In the genomic region with DNA sequence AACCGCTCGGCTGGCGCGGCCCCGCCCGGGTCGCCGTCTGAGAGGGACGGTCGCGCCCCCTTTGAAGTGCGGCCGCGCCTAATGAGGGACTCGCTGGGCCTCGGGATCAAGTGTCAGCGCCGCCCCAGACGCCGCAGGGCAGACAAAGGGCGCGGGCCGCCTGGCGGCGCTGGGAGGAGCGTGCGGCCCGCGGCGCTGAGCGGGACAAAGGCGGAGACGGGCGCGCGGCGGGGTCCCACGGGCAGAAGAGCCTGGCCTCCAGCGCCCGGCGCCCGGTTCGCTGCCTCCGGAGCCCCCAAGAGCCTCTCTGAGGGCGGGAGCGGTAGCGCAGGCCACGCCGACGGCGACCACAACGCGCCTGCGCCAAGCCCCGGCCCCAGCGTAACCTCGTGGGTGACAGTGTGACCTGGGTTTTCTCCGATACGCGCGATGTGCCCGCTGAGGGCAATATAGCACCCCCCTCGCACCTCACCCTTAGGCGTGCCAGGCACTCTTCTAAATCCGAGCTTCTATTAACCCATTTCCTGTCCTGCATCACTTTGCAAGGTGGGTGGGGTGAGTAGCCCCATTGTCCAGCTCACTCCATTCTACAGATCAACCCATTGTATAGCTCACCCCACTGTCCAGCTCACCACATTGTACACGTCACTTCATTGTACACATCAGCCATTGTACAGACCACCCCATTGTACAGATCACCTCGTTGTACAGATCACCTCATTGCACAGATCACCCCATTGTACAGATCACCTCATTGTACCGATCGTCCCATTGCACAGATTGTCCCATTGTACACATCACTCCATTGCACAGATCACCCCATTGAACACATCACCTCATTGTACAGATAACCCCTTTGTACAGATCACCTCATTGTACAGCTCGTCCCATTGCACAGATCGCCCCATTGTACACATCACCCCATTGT, we compare ENCODE assay signal across 8 cellular contexts. TPM values are rescaled to one million over a fixed set of nuclear protein-coding genes. Genes with fewer than 3 reads are reported as not detected.
DNase-seq lines count a peak whose midpoint lies in the region; ATAC-seq and TF ChIP-seq lines count a peak whose summit lies in the region.

No MANE protein-coding gene starts in this region.

- no peaks in the 10 kb centered on the region for H3K79me2 ChIP-seq in HCT116 (ENCODE audit: insufficient read depth, low read length)

- peaks cover 0 to 5% (median 0%) of the 10 kb centered on the region in 11 donors for H3K9me3 Mint-ChIP-seq in naive thymus-derived CD4-positive, alpha-beta T cell
- H3K9me3 Mint-ChIP-seq in stimulated activated effector memory CD8-positive, alpha-beta T cell treated with anti-CD3 and anti-CD28 coated beads, Interleukin-12 subunit alpha, Interleukin-12 subunit beta, amount 100 ng/mL, for 72 hours = no peaks in the 10 kb centered on the region

- H3K4me1 ChIP-seq in HCT116 (ENCODE audit: control insufficient read depth in 1 of 2, insufficient read depth in 2 of 2, low read length in 2 of 2) = peaks cover 13 to 26% of the 10 kb centered on the region in 2 experiments
- H3K4me1 ChIP-seq in esophagus squamous epithelium = peaks cover 0 to 15% (median 0%) of the 10 kb centered on the region in 3 donors
- H3K4me1 ChIP-seq in naive thymus-derived CD4-positive, alpha-beta T cell (ENCODE audit: control insufficient read depth in 2 of 2, insufficient read depth in 2 of 2, low read length in 2 of 2) = peaks cover 0 to 6% of the 10 kb centered on the region in 2 donors

- peak; percentile 93 for ATAC-seq in HCT116
- ATAC-seq in naive thymus-derived CD4-positive, alpha-beta T cell = peak; percentile 86
- peak; percentile 92 for ATAC-seq in stimulated activated effector memory CD8-positive, alpha-beta T cell treated with anti-CD3 and anti-CD28 coated beads, Interleukin-12 subunit alpha, Interleukin-12 subunit beta, amount 100 ng/mL, for 72 hours

- peaks cover 10 to 22% (median 18%) of the 10 kb centered on the region in 7 donors for H3K4me1 Mint-ChIP-seq in naive thymus-derived CD4-positive, alpha-beta T cell
- H3K4me1 Mint-ChIP-seq in stimulated activated effector memory CD8-positive, alpha-beta T cell treated with anti-CD3 and anti-CD28 coated beads, Interleukin-12 subunit alpha, Interleukin-12 subunit beta, amount 100 ng/mL, for 72 hours = peaks cover 15% of the 10 kb centered on the region

- RAD21 ChIA-PET in HCT116 (lab: Charles Lee; ENCODE audit: low non-redundant PET in 1 of 2, low total read pairs in 2 of 2, uncharacterized antibody in 2 of 2, unreplicated experiment in 2 of 2) = no interaction called here

- no TSS peak for BruUV-seq in HCT116 (replicated peaks; lab: Mats Ljungman, UMichigan)

- H3K36me3 ChIP-seq in HCT116 (ENCODE audit: control insufficient read depth in 1 of 2, insufficient read depth in 2 of 2, low read length in 2 of 2) (no peaks in the 10 kb centered on the region), esophagus squamous epithelium (no peaks in the 10 kb centered on the region)
- peaks cover 0 to 3% (median 0%) of the 10 kb centered on the region in 3 experiments for H3K36me3 ChIP-seq in naive thymus-derived CD4-positive, alpha-beta T cell (ENCODE audit: control insufficient read depth in 2 of 3, insufficient read depth in 3 of 3, low read length in 3 of 3)

- WGBS in esophagus squamous epithelium, 2 donors = 47 to 58% methylated on average over 11 to 17 of the region's 71 CpGs

- no peaks in the 10 kb centered on the region for H4K20me1 ChIP-seq in HCT116 (ENCODE audit: insufficient read depth)

- peak overlapping the region; percentile 72 to 92 (median 84) for H3K4me3 Mint-ChIP-seq in naive thymus-derived CD4-positive, alpha-beta T cell
- peak overlapping the region; percentile 72 for H3K4me3 Mint-ChIP-seq in stimulated activated effector memory CD8-positive, alpha-beta T cell treated with anti-CD3 and anti-CD28 coated beads, Interleukin-12 subunit alpha, Interleukin-12 subunit beta, amount 100 ng/mL, for 72 hours

- H3K27me3 ChIP-seq in HCT116 (ENCODE audit: insufficient read depth, low read length) (no peaks in the 10 kb centered on the region), esophagus squamous epithelium (no peaks in the 10 kb centered on the region)
- H3K27me3 ChIP-seq in naive thymus-derived CD4-positive, alpha-beta T cell (ENCODE audit: control insufficient read depth in 2 of 2, insufficient read depth in 2 of 2, low read length in 2 of 2) = no peaks in the 10 kb centered on the region

- TF ChIP-seq RAD21 in HCT116 (IDR thresholded peaks at IDR 0.05; ENCODE audit: low read depth) = no peak

- H3K4me2 ChIP-seq in HCT116 (ENCODE audit: low read length) = peak overlapping the region; percentile 80

- H3K4me3 ChIP-seq in GM12865 (ENCODE audit: low read depth, low read length) (peak overlapping the region; percentile 56), HCT116 (replicated peaks in 1 of 2; ENCODE audit: low read depth in 1 of 2, low read length in 2 of 2) (peak overlapping the region; percentile 40 to 59), esophagus squamous epithelium (peak overlapping the region; percentile 38 to 71 (median 62))
- peak overlapping the region; percentile 68 for H3K4me3 ChIP-seq in naive thymus-derived CD4-positive, alpha-beta T cell (ENCODE audit: low read length)

- peak overlapping the region in 7 of 9 donors; percentile 3 to 95 (median 60) for H3K27ac Mint-ChIP-seq in naive thymus-derived CD4-positive, alpha-beta T cell
- peak overlapping the region; percentile 3 for H3K27ac Mint-ChIP-seq in stimulated activated effector memory CD8-positive, alpha-beta T cell treated with anti-CD3 and anti-CD28 coated beads, Interleukin-12 subunit alpha, Interleukin-12 subunit beta, amount 100 ng/mL, for 72 hours

- H3K27ac ChIP-seq in HCT116 (ENCODE audit: low read depth, low read length) (peak overlapping the region; percentile 26; the same call in 1 of the 2 replicates), esophagus squamous epithelium (peak overlapping the region; percentile 31 to 83 (median 60))
- peak overlapping the region; percentile 64 for H3K27ac ChIP-seq in naive thymus-derived CD4-positive, alpha-beta T cell (ENCODE audit: low read depth, low read length)

- intact Hi-C loops in HCT116 (cut with micrococcal nuclease) = no loop called here
- intact Hi-C loops in esophagus squamous epithelium (cut with DNase I) = no loop called here
- intact Hi-C loops in naive thymus-derived CD4-positive, alpha-beta T cell (cut with micrococcal nuclease) = loop anchor here (1.0 kb wide), 2 partner anchors 33 to 87 kb away; a partner anchor contains a TSS

- no peak for TF ChIP-seq POLR2A in HCT116 (IDR thresholded peaks at IDR 0.05; ENCODE audit: borderline replicate concordance, extremely low read depth, insufficient read depth, insufficient read length)
- peak in 1 of 4 donors; percentile 7 for TF ChIP-seq POLR2A in esophagus squamous epithelium (IDR thresholded peaks at IDR 0.05)

- peaks cover 0 to 25% (median 6%) of the 10 kb centered on the region in 5 donors for H3K36me3 Mint-ChIP-seq in naive thymus-derived CD4-positive, alpha-beta T cell
- H3K36me3 Mint-ChIP-seq in stimulated activated effector memory CD8-positive, alpha-beta T cell treated with anti-CD3 and anti-CD28 coated beads, Interleukin-12 subunit alpha, Interleukin-12 subunit beta, amount 100 ng/mL, for 72 hours = no peaks in the 10 kb centered on the region

- H3K9me2 ChIP-seq in HCT116 (ENCODE audit: insufficient read depth) = no peaks in the 10 kb centered on the region

- CTCF ChIA-PET in HCT116 (lab: Charles Lee) = interaction anchor here (1.2 kb wide), 1 partner anchor 9 kb away, joined by 3 read pairs; no protein-coding TSS in a partner anchor
- CTCF ChIA-PET in naive thymus-derived CD4-positive, alpha-beta T cell (lab: Charles Lee) = interaction anchor here (0.6 to 0.9 kb wide), 2 partner anchors 72 to 87 kb away, joined by 3 read pairs; no protein-coding TSS in a partner anchor

- peaks cover 0 to 10% (median 0%) of the 10 kb centered on the region in 5 donors for H3K27me3 Mint-ChIP-seq in naive thymus-derived CD4-positive, alpha-beta T cell

- peak overlapping the region; percentile 35 for H2AFZ ChIP-seq in HCT116 (ENCODE audit: low read depth, low read length, poor library complexity, severe bottlenecking)

- DNase-seq in GM12865 (ENCODE audit: low read depth) (peak; percentile 71), HCT116 (ENCODE audit: low read depth, low spot score) (peak; percentile 33), NCI-H2029 treated with DMSO at 0.1 percent for 48 hours (lab: John Stamatoyannopoulos, UW) (peak; percentile 42), esophagus squamous epithelium (lab: John Stamatoyannopoulos, UW) (no peak), SK-N-DZ (ENCODE audit: low spot score) (no peak)
- peak; percentile 73 for DNase-seq in activated T-cell treated with anti-CD3 and anti-CD28 coated beads, Interleukin-2, amount 50 U/mL, for 1 hour
- peak; percentile 37 to 69 (median 60) for DNase-seq in naive thymus-derived CD4-positive, alpha-beta T cell
- peak; percentile 55 to 76 for DNase-seq in stimulated activated effector memory CD8-positive, alpha-beta T cell treated with anti-CD3 and anti-CD28 coated beads, Interleukin-12 subunit alpha, Interleukin-12 subunit beta, amount 100 ng/mL, for 72 hours (ENCODE audit: low spot score in 2 of 2)

- no peaks in the 10 kb centered on the region for H3K9me3 ChIP-seq in HCT116 (ENCODE audit: control insufficient read depth in 1 of 2, insufficient read depth in 1 of 2, low read depth in 1 of 2, low read length in 2 of 2)
- H3K9me3 ChIP-seq in esophagus squamous epithelium = no peaks in the 10 kb centered on the region
- H3K9me3 ChIP-seq in naive thymus-derived CD4-positive, alpha-beta T cell (ENCODE audit: control insufficient read depth in 2 of 3, low read length in 3 of 3) = no peaks in the 10 kb centered on the region

- TF ChIP-seq CTCF in GM12865 (IDR thresholded peaks at IDR 0.05; ENCODE audit: insufficient read depth, low read depth, low read length, missing control alignments) (peak; percentile 17), HCT116 (IDR thresholded peaks at IDR 0.05 in 2 of 3, conservative IDR thresholded peaks at IDR 0.05 in 1 of 3; ENCODE audit: borderline replicate concordance in 1 of 3, insufficient read depth in 1 of 3, low read depth in 2 of 3, low read length in 2 of 3) (peak in 2 of 3 experiments; percentile 17 to 43; a peak in 3 of 6 replicates), esophagus squamous epithelium (IDR thresholded peaks at IDR 0.05) (peak in 5 of 6 experiments; percentile 32 to 58 (median 46))

- H3K9ac ChIP-seq in HCT116 (ENCODE audit: low read length) = peak overlapping the region; percentile 48

- POLR2A ChIA-PET in HCT116 (lab: Charles Lee) = no interaction called here
- POLR2A ChIA-PET in naive thymus-derived CD4-positive, alpha-beta T cell (lab: Charles Lee) = interaction anchor here (0.7 kb wide), 1 partner anchor 9 kb away, joined by 3 read pairs; no protein-coding TSS in a partner anchor

RNA-seq across cellular contexts. Expression of a gene that starts 33.7 kb away (rescaled TPM):
- total RNA-seq in HCT116 (2021; ENCODE audit: unreplicated experiment) = 18.5 TPM
- 15.7 and 18.6 TPM in 2 replicates for polyA plus RNA-seq in HCT116 (2012)
- 10 to 100 TPM; 10.5 to 27.8 (median 19.3) TPM for total RNA-seq in esophagus squamous epithelium
- 10 to 100 TPM; 19.0 to 28.0 (median 22.7) TPM for total RNA-seq in naive thymus-derived CD4-positive, alpha-beta T cell
- polyA plus RNA-seq in naive thymus-derived CD4-positive, alpha-beta T cell = 10 to 100 TPM; 16.3 to 27.7 TPM
- 25.3 and 32.7 TPM in 2 replicates for polyA plus RNA-seq in SK-N-DZ (2014; cell fraction: cytosol; rRNA removed)
- 43.4 and 53.1 TPM in 2 replicates for polyA plus RNA-seq in SK-N-DZ (2014; cell fraction: nucleus; rRNA removed)

Comparison
In these comparisons a context has a peak if more than half of its experiments do, and no peak if none do; other contexts are left out.
1. DNase-seq: peak in GM12865 (single experiment), HCT116 (single experiment), NCI-H2029 treated with DMSO at 0.1 percent for 48 hours (single experiment), activated T-cell treated with anti-CD3 and anti-CD28 coated beads, Interleukin-2, amount 50 U/mL, for 1 hour (single experiment), naive thymus-derived CD4-positive, alpha-beta T cell (9 of 9) and stimulated activated effector memory CD8-positive, alpha-beta T cell treated with anti-CD3 and anti-CD28 coated beads, Interleukin-12 subunit alpha, Interleukin-12 subunit beta, amount 100 ng/mL, for 72 hours (2 of 2); none in esophagus squamous epithelium (single experiment) and SK-N-DZ (single experiment).
2. intact Hi-C loops: an anchor here in naive thymus-derived CD4-positive, alpha-beta T cell (1.0 kb wide); none called in HCT116 and esophagus squamous epithelium.
3. Peak in every context shown above with its lines, with median percentiles within 50 percentile points of each other: H3K4me3 ChIP-seq, CTCF ChIP-seq, ATAC-seq and H3K27ac ChIP-seq.